Comparison of ENCODE assay signal across 22 cellular contexts in the genomic region with DNA sequence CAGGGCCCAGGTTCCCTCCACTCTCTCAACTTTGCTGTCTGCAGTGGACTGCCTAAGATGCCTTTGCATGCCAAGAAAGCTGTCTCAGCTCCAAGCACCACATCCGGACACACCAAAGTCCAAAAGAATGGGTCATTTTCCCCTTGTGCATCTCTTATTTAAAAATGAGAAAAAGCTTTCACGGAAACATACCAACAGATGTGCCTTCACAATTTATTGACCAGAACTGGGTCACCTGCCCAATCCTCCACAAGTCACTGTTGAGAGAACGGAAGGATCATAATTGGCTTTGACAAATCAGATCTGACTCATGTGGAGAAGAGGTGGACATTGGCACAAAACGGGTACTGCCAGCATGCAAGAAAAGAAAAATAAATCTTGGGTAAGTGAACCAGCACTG.
DNase-seq lines count a peak whose midpoint lies in the region; ATAC-seq, FAIRE-seq and TF ChIP-seq lines count a peak whose summit lies in the region.
"Had no signal": no experiment of that assay in that cellular context is flagged by ENCODE, and none has a peak within 500 bp of the region (broad histone marks: within the 10 kb centered on the region; RNA-seq: fewer than 3 reads in every experiment).

No MANE protein-coding gene starts in this region.

- H3K4me1 ChIP-seq in A549 (peaks cover 61% of the 10 kb centered on the region), H9 (ENCODE audit: insufficient read depth, low read length) (no peaks in the 10 kb centered on the region)
- H3K4me1 ChIP-seq: prostate gland had no signal

- H3K27ac Mint-ChIP-seq in H9 (0 out of 7 replicates have a peak overlapping the region, but pooled peaks of 2 of the 3 experiments have one; percentile 7 to 50), endothelial cell (ENCODE audit: unreplicated experiment) (no peak overlapping the region)
- H3K27ac Mint-ChIP-seq: CD4-positive, alpha-beta T cell; nephron had no signal

- H3K36me3 Mint-ChIP-seq in H9 (ENCODE audit: insufficient read depth in 1 of 3, low read depth in 3 of 3) (no peaks in the 10 kb centered on the region), endothelial cell (ENCODE audit: low read depth, unreplicated experiment) (no peaks in the 10 kb centered on the region)

- no peak overlapping the region for H3K9ac ChIP-seq in H9 (ENCODE audit: extremely low read depth, insufficient read length, low read length)

- no peak for FAIRE-seq in A549 (lab: Jason Lieb, UNC)
- FAIRE-seq: HTR-8/SVneo, kidney had no signal

- no peak for DNase-seq in A549 (ENCODE audit: low read depth in 1 of 2, low spot score in 1 of 2)
- no peak for DNase-seq in H9
- DNase-seq in astrocyte of the hippocampus (ENCODE audit: low read depth, low spot score), result peak; percentile 33
- peak; percentile 23 for DNase-seq in iris pigment epithelial cell (ENCODE audit: low read depth)
- DNase-seq in NCI-H1092 (lab: John Stamatoyannopoulos, UW), result no peak
- DNase-seq in endothelial cell (ENCODE audit: low spot score), result no peak
- DNase-seq in NCI-H1417 treated with DMSO at 0.1 percent for 48 hours (lab: John Stamatoyannopoulos, UW), result no peak
- DNase-seq: activated CD4-positive, alpha-beta T cell treated with anti-CD3 and anti-CD28 coated beads for 1 hour; CD4-positive, alpha-beta T cell; DMS79 treated with DMSO at 0.1 percent for 48 hours; effector memory CD4-positive, alpha-beta T cell; hypothalamus; Karpas-422; kidney; NCI-H82; spleen had no signal

- no peak overlapping the region for H2BK5ac ChIP-seq in H9 (ENCODE audit: insufficient read length, low read length)

- no peak for TF ChIP-seq EP300 in A549 (IDR thresholded peaks at IDR 0.05)

- 79% methylated on average over 4 of the region's 4 CpGs for WGBS in A549 (ENCODE audit: missing lambda C conversion rate)
- WGBS in H9 (ENCODE audit: extremely low coverage, insufficient read length, low lambda C conversion rate), result no CpG with 5 or more reads among the region's 4 CpGs

- no peak overlapping the region for H3K18ac ChIP-seq in H9 (ENCODE audit: insufficient read length, low read depth, low read length)

- H3K4me3 ChIP-seq in A549, result no peak overlapping the region
- H3K4me3 ChIP-seq: PC-9, prostate gland, SK-N-MC, spleen had no signal

- no peaks in the 10 kb centered on the region for H3K79me2 ChIP-seq in H9 (ENCODE audit: insufficient read depth, low read length)

- no peak overlapping the region for H2BK15ac ChIP-seq in H9 (ENCODE audit: low read depth, low read length)

- H3K4me3 Mint-ChIP-seq in H9 (no peak overlapping the region), endothelial cell (ENCODE audit: unreplicated experiment) (no peak overlapping the region)
- H3K4me3 Mint-ChIP-seq: CD4-positive, alpha-beta T cell; nephron had no signal

- POLR2A ChIA-PET in A549 (lab: Yijun Ruan, JAX), result no interaction called here

- H2AFZ ChIP-seq in H9 (ENCODE audit: low read length), result no peak overlapping the region

- H2BK20ac ChIP-seq in H9 (ENCODE audit: low read depth, low read length, poor library complexity, severe bottlenecking), result no peak overlapping the region

- H3K4ac ChIP-seq in H9 (ENCODE audit: low read depth, low read length), result no peak overlapping the region

- H3K9me3 Mint-ChIP-seq in H9 (no peaks in the 10 kb centered on the region), endothelial cell (ENCODE audit: unreplicated experiment) (no peaks in the 10 kb centered on the region)
- H3K9me3 Mint-ChIP-seq: CD4-positive, alpha-beta T cell had no signal

- no peak overlapping the region for H4K8ac ChIP-seq in H9 (replicated peaks; ENCODE audit: insufficient read length, low read depth, low read length)

- no peaks in the 10 kb centered on the region for H3K79me1 ChIP-seq in H9 (ENCODE audit: insufficient read depth, low read depth, low read length, poor library complexity, severe bottlenecking)

- no peaks in the 10 kb centered on the region for H3K27me3 ChIP-seq in H9 (ENCODE audit: insufficient read depth, low read length)
- H3K27me3 ChIP-seq: spleen had no signal

- TF ChIP-seq RAD21 in A549 (conservative IDR thresholded peaks at IDR 0.05 in 1 of 2, IDR thresholded peaks at IDR 0.05 in 1 of 2), result no peak

- no peak overlapping the region for H2BK120ac ChIP-seq in H9 (ENCODE audit: low read depth, low read length, poor library complexity, severe bottlenecking)

- H2AK5ac ChIP-seq in H9 (ENCODE audit: insufficient read length, low read length), result no peak overlapping the region

- peaks cover 2 to 7% of the 10 kb centered on the region in 2 experiments; a peak in 2 of 4 replicates for H3K4me1 Mint-ChIP-seq in H9
- H3K4me1 Mint-ChIP-seq in endothelial cell (ENCODE audit: unreplicated experiment), result peaks cover 7% of the 10 kb centered on the region

- CTCF ChIA-PET in A549 (lab: Yijun Ruan, JAX), result interaction anchor here (0.9 to 7.4 kb wide), 12 partner anchors 8 to 910 kb away, joined by 3 to 77 read pairs (median 10); no protein-coding TSS in a partner anchor

- H4K5ac ChIP-seq in H9 (ENCODE audit: insufficient read length, low read depth, low read length), result no peak overlapping the region

- no peaks in the 10 kb centered on the region for H3K27me3 Mint-ChIP-seq in H9 (ENCODE audit: low read depth)
- H3K27me3 Mint-ChIP-seq in endothelial cell (ENCODE audit: unreplicated experiment), result no peaks in the 10 kb centered on the region
- H3K27me3 Mint-ChIP-seq: CD4-positive, alpha-beta T cell had no signal

- ATAC-seq in A549 (no peak), HG03045 (IDR thresholded peaks at IDR 0.05; ENCODE audit: unreplicated experiment) (no peak)

- H3K56ac ChIP-seq in H9 (ENCODE audit: insufficient read length, low read depth, low read length), result no peak overlapping the region

- no peak overlapping the region for H3K4me2 ChIP-seq in A549
- no peak overlapping the region for H3K4me2 ChIP-seq in H9 (ENCODE audit: insufficient read depth, insufficient read length, low read length)
- H3K4me2 ChIP-seq: PC-9 had no signal

- H3K27ac ChIP-seq in A549, result peak overlapping the region; percentile 81 to 87; a peak in 5 of 6 replicates
- H3K27ac ChIP-seq in H9 (ENCODE audit: insufficient read length, low read depth, low read length), result no peak overlapping the region
- H3K27ac ChIP-seq: PC-9, prostate gland, SK-N-MC, spleen had no signal

- TF ChIP-seq CTCF in A549 (IDR thresholded peaks at IDR 0.05), result no peak
- TF ChIP-seq CTCF in H9 (conservative IDR thresholded peaks at IDR 0.05), result no peak
- TF ChIP-seq CTCF in endothelial cell (IDR thresholded peaks at IDR 0.05; ENCODE audit: unreplicated experiment), result no peak

- no peak overlapping the region for H2BK12ac ChIP-seq in H9 (ENCODE audit: insufficient read length, low read depth, low read length)

- no peaks in the 10 kb centered on the region for H4K20me1 ChIP-seq in H9 (ENCODE audit: control insufficient read depth, insufficient read depth, insufficient read length)

- no peak overlapping the region for H3K23ac ChIP-seq in H9 (ENCODE audit: insufficient read length, low read depth, low read length)

- no peak overlapping the region for H3T11ph ChIP-seq in H9 (ENCODE audit: low read length)

- no peaks in the 10 kb centered on the region for H3K23me2 ChIP-seq in H9 (ENCODE audit: insufficient read length, low read depth, low read length, poor library complexity, severe bottlenecking)

- no peak overlapping the region for H4K91ac ChIP-seq in H9 (ENCODE audit: insufficient read length, low read depth, low read length)

- no peaks in the 10 kb centered on the region for H3K9me3 ChIP-seq in A549
- no peaks in the 10 kb centered on the region for H3K9me3 ChIP-seq in H9 (ENCODE audit: control insufficient read depth, low read depth, low read length)
- H3K9me3 ChIP-seq: prostate gland, spleen had no signal

- TF ChIP-seq POLR2A in A549 (IDR thresholded peaks at IDR 0.05; ENCODE audit: low read length), result no peak

- no peak overlapping the region for H3K14ac ChIP-seq in H9 (ENCODE audit: insufficient read depth, low read length)

TF ChIP-seq in A549, 52 proteins besides CTCF, POLR2A, EP300 and RAD21:
- TF ChIP-seq PHF8 (IDR thresholded peaks at IDR 0.05; ENCODE audit: borderline replicate concordance, low read depth), result no peak
TF ChIP-seq in A549: peak in this region for 0.

Comparison
In these comparisons a context has a peak if more than half of its experiments do, and no peak if none do; other contexts are left out.
1. DNase-seq: peak in astrocyte of the hippocampus (single experiment) and iris pigment epithelial cell (single experiment); none in A549 (0 of 2), H9 (single experiment), NCI-H1092 (single experiment), endothelial cell (single experiment) and NCI-H1417 treated with DMSO at 0.1 percent for 48 hours (single experiment).